ENCODE assay signal across 10 cellular contexts in genomic region chr15:77027697-77028450, GRCh38. TPM values are rescaled to one million over a fixed set of nuclear protein-coding genes. Genes with fewer than 3 reads are reported as not detected.
A peak's percentile ranks its signal among the peaks of the same experiment; 100 is the strongest.
DNase-seq lines count a peak whose midpoint lies in the region; ATAC-seq and TF ChIP-seq lines count a peak whose summit lies in the region.
"Had no signal": no experiment of that assay in that cellular context is flagged by ENCODE, and none has a peak within 500 bp of the region (broad histone marks: within the 10 kb centered on the region; RNA-seq: fewer than 3 reads in every experiment).

No MANE protein-coding gene starts in this region.

- DNase-seq in BJ (ENCODE audit: low read depth) (no peak), left ventricle myocardium superior (peak; percentile 56), posterior cingulate gyrus (peak in 6 of 10 donors; percentile 5 to 83 (median 43)), AML-193 (lab: John Stamatoyannopoulos, UW) (no peak), GM13976 (ENCODE audit: low spot score) (no peak)
- peak; percentile 8 for DNase-seq in activated CD4-positive, alpha-beta memory T cell treated with anti-CD3 and anti-CD28 coated beads for 36 hours
- DNase-seq: immature natural killer cell had no signal

- peak overlapping the region; percentile 13 for H3K4me3 ChIP-seq in BJ (ENCODE audit: low read depth, low read length)

- ATAC-seq in left ventricle myocardium superior (peak; percentile 61), GM19455 (IDR thresholded peaks at IDR 0.05; ENCODE audit: unreplicated experiment) (no peak), GM19328 (IDR thresholded peaks at IDR 0.05; ENCODE audit: unreplicated experiment) (no peak)
- ATAC-seq: T-helper 17 cell had no signal

- H3K36me3 ChIP-seq in BJ (ENCODE audit: control insufficient read depth, insufficient read depth, low read length), result no peaks in the 10 kb centered on the region

- CTCF ChIA-PET in BJ (lab: Yijun Ruan, JAX), result interaction anchor here (0.8 kb wide), 1 partner anchor 66 kb away, joined by 3 read pairs; no protein-coding TSS in a partner anchor
- CTCF ChIA-PET in activated CD4-positive, alpha-beta memory T cell treated with anti-CD3 and anti-CD28 coated beads for 36 hours (lab: Charles Lee), result interaction anchor here (1.7 kb wide), 1 partner anchor 54 kb away, joined by 7 read pairs; no protein-coding TSS in a partner anchor

- H3K36me3 Mint-ChIP-seq in activated CD4-positive, alpha-beta memory T cell treated with anti-CD3 and anti-CD28 coated beads for 36 hours, result peaks cover 37% of the 10 kb centered on the region

- TF ChIP-seq CTCF in BJ (IDR thresholded peaks at IDR 0.05; ENCODE audit: insufficient read depth, low read depth, low read length), result no peak
- TF ChIP-seq CTCF in GM13976 (IDR thresholded peaks at IDR 0.05; ENCODE audit: borderline replicate concordance, control extremely low read depth, extremely low read depth, insufficient read depth, missing control alignments), result no peak

- no peaks in the 10 kb centered on the region for H3K27me3 Mint-ChIP-seq in activated CD4-positive, alpha-beta memory T cell treated with anti-CD3 and anti-CD28 coated beads for 36 hours
- H3K27me3 Mint-ChIP-seq: T-helper 17 cell had no signal

- no peaks in the 10 kb centered on the region for H3K9me3 Mint-ChIP-seq in activated CD4-positive, alpha-beta memory T cell treated with anti-CD3 and anti-CD28 coated beads for 36 hours
- H3K9me3 Mint-ChIP-seq: immature natural killer cell had no signal

- H3K4me1 Mint-ChIP-seq in activated CD4-positive, alpha-beta memory T cell treated with anti-CD3 and anti-CD28 coated beads for 36 hours (ENCODE audit: low read depth), result peaks cover 15% of the 10 kb centered on the region

- POLR2A ChIA-PET in BJ (lab: Charles Lee), result no interaction called here
- POLR2A ChIA-PET in activated CD4-positive, alpha-beta memory T cell treated with anti-CD3 and anti-CD28 coated beads for 36 hours (lab: Charles Lee), result no interaction called here

- H3K27ac Mint-ChIP-seq in activated CD4-positive, alpha-beta memory T cell treated with anti-CD3 and anti-CD28 coated beads for 36 hours, result no peak overlapping the region

- H3K27me3 ChIP-seq in BJ (ENCODE audit: control insufficient read depth, insufficient read depth, low read length), result no peaks in the 10 kb centered on the region

- intact Hi-C loops in activated CD4-positive, alpha-beta memory T cell treated with anti-CD3 and anti-CD28 coated beads for 36 hours (cut with micrococcal nuclease), result no loop called here
- intact Hi-C loops in left ventricle myocardium superior (cut with micrococcal nuclease), result no loop called here
- intact Hi-C loops in posterior cingulate gyrus (cut with DNase I), result no loop called here

- H3K4me3 Mint-ChIP-seq in activated CD4-positive, alpha-beta memory T cell treated with anti-CD3 and anti-CD28 coated beads for 36 hours, result no peak overlapping the region
- H3K4me3 Mint-ChIP-seq: immature natural killer cell, T-helper 17 cell had no signal

- in situ Hi-C loops in GM13976 (cut with MboI; ENCODE audit: low sequenced_read_pairs, unreplicated experiment), result no loop called here

RNA-seq across cellular contexts. Expression of gene PSTPIP1, which starts 32.9 kb away (rescaled TPM):
- polyA plus RNA-seq in BJ (2011; rRNA removed), result not detected in 2 replicates
- not detected in 2 replicates for polyA minus RNA-seq in BJ (2011; rRNA and poly(A)+ RNA removed)
- total RNA-seq in activated CD4-positive, alpha-beta memory T cell treated with anti-CD3 and anti-CD28 coated beads for 36 hours, result 100 to 1,000 TPM; 155 to 164 TPM
- total RNA-seq in left ventricle myocardium superior, result 2.4 TPM

RNA-seq across cellular contexts. Expression of gene TSPAN3, which starts 43.0 kb away (rescaled TPM):
- polyA plus RNA-seq in BJ (2011; rRNA removed), result 344 and 396 TPM in 2 replicates
- polyA minus RNA-seq in BJ (2011; rRNA and poly(A)+ RNA removed), result 113 and 152 TPM in 2 replicates
- total RNA-seq in activated CD4-positive, alpha-beta memory T cell treated with anti-CD3 and anti-CD28 coated beads for 36 hours, result 10 to 100 TPM; 28.9 to 29.1 TPM
- total RNA-seq in left ventricle myocardium superior, result 97.1 TPM

Comparison
In these comparisons a context has a peak if more than half of its experiments do, and no peak if none do; other contexts are left out.
1. DNase-seq: peak in activated CD4-positive, alpha-beta memory T cell treated with anti-CD3 and anti-CD28 coated beads for 36 hours (single experiment), left ventricle myocardium superior (single experiment) and posterior cingulate gyrus (6 of 10); none in BJ (single experiment), AML-193 (0 of 2) and GM13976 (single experiment).
2. RNA of gene PSTPIP1, which starts 32.9 kb away (total RNA-seq): 155 to 164 TPM in activated CD4-positive, alpha-beta memory T cell treated with anti-CD3 and anti-CD28 coated beads for 36 hours; 2.4 TPM in left ventricle myocardium superior (single experiment); every median in the first group is over 10 times any median in the second.